In the genomic region with DNA sequence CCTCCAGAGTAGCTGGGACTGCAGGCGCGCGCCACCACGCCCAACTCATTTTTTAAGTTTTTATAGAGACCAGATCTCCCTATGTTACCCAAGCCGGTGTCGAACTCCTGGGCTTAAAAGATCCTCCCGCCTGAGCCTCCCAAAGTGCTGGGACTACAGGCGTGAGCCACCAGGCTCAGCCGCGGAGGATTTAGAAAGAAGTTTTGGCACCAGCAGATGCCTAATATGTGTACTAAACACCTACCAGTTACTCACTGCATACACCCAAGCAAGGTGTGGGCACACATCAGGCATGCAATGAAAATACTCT, we compare ENCODE assay signal across 8 cellular contexts. TPM values are rescaled to one million over a fixed set of nuclear protein-coding genes. Genes with fewer than 3 reads are reported as not detected.
DNase-seq lines count a peak whose midpoint lies in the region; ATAC-seq and TF ChIP-seq lines count a peak whose summit lies in the region.

No MANE protein-coding gene starts in this region.

- H2AFZ ChIP-seq in neural cell (ENCODE audit: low read depth, low read length) = peak overlapping the region; percentile 86

- peaks cover 22% of the 10 kb centered on the region for H3K4me1 ChIP-seq in BLaER1
- H3K4me1 ChIP-seq in duodenal mucosa (ENCODE audit: control insufficient read depth in 1 of 2, insufficient read depth in 2 of 2, low read length in 2 of 2) = peaks cover 9% of the 10 kb centered on the region in 2 donors

- ATAC-seq in GM18511 (IDR thresholded peaks at IDR 0.05; ENCODE audit: unreplicated experiment) = no peak

- H3K9me3 ChIP-seq in BLaER1 (peaks cover 15% of the 10 kb centered on the region), MG63 (peaks cover 3% of the 10 kb centered on the region; the same call in 1 of the 2 replicates), duodenal mucosa (ENCODE audit: control insufficient read depth in 1 of 2, low read length in 2 of 2) (peaks cover 0 to 6% of the 10 kb centered on the region in 2 donors), neural cell (ENCODE audit: low read length) (no peaks in the 10 kb centered on the region)

- H3K4me3 ChIP-seq in BLaER1 = peak overlapping the region; percentile 80
- H3K4me3 ChIP-seq in MG63 = peak overlapping the region; percentile 72
- peak overlapping the region; percentile 84 to 96 for H3K4me3 ChIP-seq in duodenal mucosa (ENCODE audit: low read depth in 1 of 2, low read length in 2 of 2)
- peak overlapping the region; percentile 72 for H3K4me3 ChIP-seq in neural cell (ENCODE audit: low read length)

- H3K27me3 ChIP-seq in BLaER1 = no peaks in the 10 kb centered on the region
- no peaks in the 10 kb centered on the region for H3K27me3 ChIP-seq in MG63
- H3K27me3 ChIP-seq in duodenal mucosa (ENCODE audit: control insufficient read depth in 1 of 2, insufficient read depth in 2 of 2, low read length in 2 of 2) = no peaks in the 10 kb centered on the region
- H3K27me3 ChIP-seq in neural cell (ENCODE audit: insufficient read depth, low read depth, low read length) = no peaks in the 10 kb centered on the region

- H3K9me2 ChIP-seq in neural cell (ENCODE audit: insufficient read depth, low read length) = no peaks in the 10 kb centered on the region

- no peak for TF ChIP-seq EP300 in neural cell (conservative IDR thresholded peaks at IDR 0.05; ENCODE audit: poor library complexity, severe bottlenecking)

- no peaks in the 10 kb centered on the region for H3F3A ChIP-seq in neural cell (ENCODE audit: insufficient read depth, low read length, poor library complexity, severe bottlenecking)

- peak overlapping the region; percentile 93 for H3K9ac ChIP-seq in BLaER1
- peak overlapping the region; percentile 6 to 84 for H3K9ac ChIP-seq in duodenal mucosa (ENCODE audit: low read depth in 1 of 2, low read length in 2 of 2)
- H3K9ac ChIP-seq in neural cell (ENCODE audit: low read length) = peak overlapping the region; percentile 91

- peaks cover 12% of the 10 kb centered on the region for H3K36me3 ChIP-seq in BLaER1
- no peaks in the 10 kb centered on the region for H3K36me3 ChIP-seq in MG63
- peaks cover 0 to 2% of the 10 kb centered on the region in 2 donors for H3K36me3 ChIP-seq in duodenal mucosa (ENCODE audit: control insufficient read depth in 1 of 2, insufficient read depth in 2 of 2, low read length in 2 of 2)
- H3K36me3 ChIP-seq in neural cell (ENCODE audit: insufficient read depth, low read length) = no peaks in the 10 kb centered on the region

- DNase-seq in MG63 (no peak), glomerular visceral epithelial cell (ENCODE audit: extremely low spot score) (no peak), NOMO-1 treated with dmso at 0.1 percent for 144 hours (lab: John Stamatoyannopoulos, UW; ENCODE audit: unreplicated experiment) (no peak), GF-D8 (lab: John Stamatoyannopoulos, UW) (no peak)

- TF ChIP-seq RAD21 in neural cell (conservative IDR thresholded peaks at IDR 0.05) = no peak

- peak overlapping the region; percentile 84 for H3K4me2 ChIP-seq in BLaER1
- no peak overlapping the region for H3K4me2 ChIP-seq in neural cell (ENCODE audit: low read length)

- no peak for TF ChIP-seq CTCF in neural cell (IDR thresholded peaks at IDR 0.05; ENCODE audit: poor library complexity, severe bottlenecking)

- H4K20me1 ChIP-seq in BLaER1 = no peaks in the 10 kb centered on the region
- no peaks in the 10 kb centered on the region for H4K20me1 ChIP-seq in neural cell (ENCODE audit: insufficient read depth)

- H3K27ac ChIP-seq in BLaER1 = peak overlapping the region; percentile 92
- no peak overlapping the region for H3K27ac ChIP-seq in duodenal mucosa (ENCODE audit: low read depth, low read length)
- peak overlapping the region; percentile 85 for H3K27ac ChIP-seq in neural cell (ENCODE audit: low read length)

- H3K79me2 ChIP-seq in neural cell (replicated peaks; ENCODE audit: insufficient read depth, low read length) = peaks cover 27% of the 10 kb centered on the region

TF ChIP-seq in neural cell, 6 proteins besides CTCF, POLR2A, EP300 and RAD21:
- TF ChIP-seq REST (IDR thresholded peaks at IDR 0.05; ENCODE audit: borderline replicate concordance) (no peak), EZH2 (IDR thresholded peaks at IDR 0.05; ENCODE audit: borderline replicate concordance, insufficient read depth, low read length, poor library complexity, severe bottlenecking) (no peak), MXI1 (conservative IDR thresholded peaks at IDR 0.05; ENCODE audit: poor library complexity, severe bottlenecking) (no peak), POLR2AphosphoS5 (IDR thresholded peaks at IDR 0.05) (no peak)

RNA-seq across cellular contexts. Expression of gene ZFP14, which starts 0.5 kb away (rescaled TPM):
- total RNA-seq in MG63 (2014; rRNA removed; shearing (Covaris generic); ENCODE audit: low replicate concordance) = 1.3 and 1.7 TPM in 2 replicates
- polyA plus RNA-seq in neural cell = 16.1 and 16.4 TPM in 2 replicates
- 64.9 and 65.5 TPM in 2 replicates for polyA minus RNA-seq in neural cell

RNA-seq across cellular contexts. Expression of gene ZFP82, which starts 39.0 kb away (rescaled TPM):
- total RNA-seq in MG63 (2014; rRNA removed; shearing (Covaris generic); ENCODE audit: low replicate concordance) = 0.36 and 3.4 TPM in 2 replicates
- 17.1 and 19.7 TPM in 2 replicates for polyA plus RNA-seq in neural cell
- polyA minus RNA-seq in neural cell = 53.6 and 63.2 TPM in 2 replicates
